1 cellular context compared by ENCODE assay signal in genomic region chr5:140546851-140547507, GRCh38.
A peak's percentile ranks its signal among the peaks of the same experiment; 100 is the strongest.
TF ChIP-seq lines count a peak whose summit lies in the region.

No MANE protein-coding gene starts in this region.

TF ChIP-seq in HepG2, 621 proteins besides CTCF, POLR2A, EP300 and RAD21 (continued from another document and continues in another):
- TF ChIP-seq ZNF280B (CRISPR knock-in tag; IDR thresholded peaks at IDR 0.05; ENCODE audit: borderline replicate concordance) = no peak
- TF ChIP-seq HNF4G (IDR thresholded peaks at IDR 0.05; ENCODE audit: borderline replicate concordance, low read depth, low read length) = peak; percentile 39
- no peak; the same call in 1 of the 2 replicates for TF ChIP-seq HNF4G (CRISPR knock-in tag; IDR thresholded peaks at IDR 0.05; ENCODE audit: borderline replicate concordance, low read depth)
- TF ChIP-seq ZBTB42 (CRISPR knock-in tag; IDR thresholded peaks at IDR 0.05) = no peak
- TF ChIP-seq ZNF7 (CRISPR knock-in tag; IDR thresholded peaks at IDR 0.05) = peak; percentile 76; the same call in 1 of the 2 replicates
- peak; percentile 23; the same call in 1 of the 2 replicates for TF ChIP-seq MAX (IDR thresholded peaks at IDR 0.05)
- peak; percentile 86 for TF ChIP-seq ZNF263 (CRISPR knock-in tag; IDR thresholded peaks at IDR 0.05)
- no peak for TF ChIP-seq MXD4 (CRISPR knock-in tag; IDR thresholded peaks at IDR 0.05)
- peak; percentile 15; the same call in 1 of the 2 replicates for TF ChIP-seq HNF4A (CRISPR knock-in tag; IDR thresholded peaks at IDR 0.05)
- no peak for TF ChIP-seq E2F5 (CRISPR knock-in tag; conservative IDR thresholded peaks at IDR 0.05)
- TF ChIP-seq BORCS8-MEF2B (CRISPR knock-in tag; IDR thresholded peaks at IDR 0.05) = peak; percentile 69; the same call in 1 of the 2 replicates
- TF ChIP-seq ZNF260 (CRISPR knock-in tag; IDR thresholded peaks at IDR 0.05; ENCODE audit: borderline replicate concordance, low read depth) = no peak
- no peak for TF ChIP-seq ZNF280D (CRISPR knock-in tag; IDR thresholded peaks at IDR 0.05)
- no peak for TF ChIP-seq RBM39 (IDR thresholded peaks at IDR 0.05; ENCODE audit: low read depth, low read length, poor library complexity, severe bottlenecking)
- peak; percentile 11; the same call in 1 of the 2 replicates for TF ChIP-seq MIXL1 (CRISPR knock-in tag; IDR thresholded peaks at IDR 0.05)
- TF ChIP-seq ZNF510 (CRISPR knock-in tag; IDR thresholded peaks at IDR 0.05; ENCODE audit: low read depth) = no peak
- peak; percentile 50; the same call in 1 of the 2 replicates for TF ChIP-seq TAF1 (CRISPR knock-in tag; IDR thresholded peaks at IDR 0.05)
- peak; percentile 88 for TF ChIP-seq CEBPG (CRISPR knock-in tag; IDR thresholded peaks at IDR 0.05)
- 0 out of 4 replicates have a peak, but pooled peaks of 1 of the 2 experiments have one; percentile 22 for TF ChIP-seq ATF4 (CRISPR knock-in tag; IDR thresholded peaks at IDR 0.05)
- no peak for TF ChIP-seq BHLHE40 (IDR thresholded peaks at IDR 0.05; ENCODE audit: low read length)
- no peak for TF ChIP-seq ZIK1 (CRISPR knock-in tag; IDR thresholded peaks at IDR 0.05; ENCODE audit: borderline replicate concordance, low read depth)
- TF ChIP-seq ZC3H13 (CRISPR knock-in tag; IDR thresholded peaks at IDR 0.05) = no peak
- peak; percentile 63; the same call in 1 of the 2 replicates for TF ChIP-seq ZFY (CRISPR knock-in tag; IDR thresholded peaks at IDR 0.05)
- peak; percentile 1; the same call in 1 of the 2 replicates for TF ChIP-seq ZBTB7B (CRISPR knock-in tag; IDR thresholded peaks at IDR 0.05)
- peak; percentile 77; the same call in 1 of the 2 replicates for TF ChIP-seq HNF1B (CRISPR knock-in tag; IDR thresholded peaks at IDR 0.05)
- no peak for TF ChIP-seq PCBP1 (IDR thresholded peaks at IDR 0.05; ENCODE audit: borderline replicate concordance, low read depth, low read length)
- peak; percentile 14; the same call in 1 of the 2 replicates for TF ChIP-seq YEATS2 (CRISPR knock-in tag; IDR thresholded peaks at IDR 0.05; ENCODE audit: borderline replicate concordance)
- TF ChIP-seq MXI1 (IDR thresholded peaks at IDR 0.05; ENCODE audit: borderline replicate concordance, low read depth, low read length) = peak; percentile 50; the same call in 1 of the 3 replicates
- TF ChIP-seq HINFP (CRISPR knock-in tag; IDR thresholded peaks at IDR 0.05; ENCODE audit: low read depth) = 0 out of 2 replicates have a peak, but pooled peaks have one; percentile 9
- peak; percentile 96 for TF ChIP-seq ZNF501 (CRISPR knock-in tag; IDR thresholded peaks at IDR 0.05)
- TF ChIP-seq ZSCAN21 (CRISPR knock-in tag; IDR thresholded peaks at IDR 0.05; ENCODE audit: borderline replicate concordance) = no peak
- TF ChIP-seq TRIM24 (CRISPR knock-in tag; IDR thresholded peaks at IDR 0.05) = no peak
- TF ChIP-seq MYC (CRISPR knock-in tag; IDR thresholded peaks at IDR 0.05; ENCODE audit: borderline replicate concordance) = no peak; the same call in 1 of the 2 replicates
- TF ChIP-seq TSC22D2 (CRISPR knock-in tag; IDR thresholded peaks at IDR 0.05; ENCODE audit: borderline replicate concordance) = no peak
- TF ChIP-seq ZNF678 (CRISPR knock-in tag; IDR thresholded peaks at IDR 0.05) = 0 out of 2 replicates have a peak, but pooled peaks have one; percentile 57
- TF ChIP-seq PPARG (CRISPR knock-in tag; conservative IDR thresholded peaks at IDR 0.05) = no peak
- TF ChIP-seq NFYC (CRISPR knock-in tag; IDR thresholded peaks at IDR 0.05) = no peak
- peak; percentile 77; the same call in 1 of the 2 replicates for TF ChIP-seq ZNF318 (CRISPR knock-in tag; IDR thresholded peaks at IDR 0.05)
- TF ChIP-seq SALL2 (CRISPR knock-in tag; IDR thresholded peaks at IDR 0.05) = peak; percentile 64; the same call in 1 of the 2 replicates
- TF ChIP-seq MBD4 (IDR thresholded peaks at IDR 0.05; ENCODE audit: borderline replicate concordance, low read length) = 0 out of 2 replicates have a peak, but pooled peaks have one; percentile 15
- no peak for TF ChIP-seq GMEB2 (CRISPR knock-in tag; IDR thresholded peaks at IDR 0.05; ENCODE audit: low read depth)
- TF ChIP-seq ZNF850 (CRISPR knock-in tag; conservative IDR thresholded peaks at IDR 0.05) = 0 out of 2 replicates have a peak, but pooled peaks have one; percentile 47
